In the genomic region with DNA sequence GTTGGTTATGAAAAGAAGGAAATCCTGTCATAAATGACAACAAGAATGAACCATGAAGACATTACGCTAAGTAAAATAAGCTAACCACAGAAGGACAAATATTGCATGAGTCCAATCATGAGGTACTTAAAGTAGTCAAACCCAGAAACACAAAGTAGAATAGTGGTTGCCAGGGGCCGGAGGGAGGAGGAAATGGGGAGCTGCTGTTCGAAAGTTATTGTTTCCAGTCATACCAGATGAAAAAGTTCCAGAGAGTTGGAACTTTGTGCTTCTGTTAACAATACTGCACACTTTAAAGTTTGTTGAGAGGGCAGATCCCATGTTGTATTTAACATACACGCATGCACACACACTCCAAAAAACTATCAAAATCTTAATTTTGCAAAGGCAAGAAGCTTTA, we compare ENCODE assay signal across 1 cellular context.
TF ChIP-seq lines count a peak whose summit lies in the region.

No MANE protein-coding gene starts in this region.

TF ChIP-seq in HepG2, 621 proteins besides CTCF, POLR2A, EP300 and RAD21 (continued from another document):
- TF ChIP-seq RBM22 (optimal IDR thresholded peaks at IDR 0.05; ENCODE audit: low read length): peak; percentile 79
